Comparison of ENCODE assay signal across 8 cellular contexts in the genomic region with DNA sequence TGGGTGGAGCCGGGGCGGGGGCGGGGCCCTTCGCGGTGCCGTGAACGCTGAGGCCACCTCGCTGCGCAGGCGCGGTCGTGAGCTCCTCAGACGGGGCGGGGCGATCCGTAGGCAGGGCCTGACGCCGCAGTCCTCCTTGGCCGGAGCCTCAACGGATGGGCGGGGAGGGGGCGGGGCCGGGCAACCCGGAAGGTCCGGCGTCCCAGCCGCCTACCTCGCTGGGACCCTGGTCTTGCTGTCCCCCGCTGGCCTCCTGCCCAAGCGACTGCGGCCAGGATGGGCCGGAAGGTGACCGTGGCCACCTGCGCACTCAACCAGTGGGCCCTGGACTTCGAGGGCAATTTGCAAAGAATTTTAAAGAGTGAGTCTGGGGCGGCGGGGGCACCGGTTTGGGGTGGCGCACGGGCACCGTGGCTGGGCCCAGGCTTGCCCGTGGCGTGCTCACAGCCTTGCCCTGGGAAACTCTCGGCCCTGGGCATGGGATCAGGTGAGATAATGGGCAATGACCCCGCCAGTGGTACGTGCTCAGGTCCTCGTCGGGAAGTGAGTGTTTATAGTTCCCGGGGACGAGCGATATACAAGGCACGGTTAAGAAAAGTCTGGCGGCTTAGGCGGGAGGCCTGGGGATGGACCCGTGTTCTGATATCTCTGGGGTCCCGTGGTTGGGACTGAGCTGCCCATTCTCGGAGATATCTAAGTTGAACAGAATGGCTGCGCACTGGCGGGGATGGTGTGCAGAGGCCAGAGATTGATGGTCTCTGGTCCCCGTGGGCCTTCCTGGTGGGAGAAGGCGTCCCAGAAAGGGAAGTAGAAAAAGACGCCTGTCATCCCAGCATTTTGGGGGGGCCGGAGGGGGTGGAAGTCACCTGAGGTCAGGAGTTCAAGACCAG. TPM values are rescaled to one million over a fixed set of nuclear protein-coding genes. Genes with fewer than 3 reads are reported as not detected.
A peak's percentile ranks its signal among the peaks of the same experiment; 100 is the strongest.
DNase-seq lines count a peak whose midpoint lies in the region; ATAC-seq and TF ChIP-seq lines count a peak whose summit lies in the region.

A gene (plus strand): TSS at position 183 of the 890 bp plus-strand sequence. CDS start 94 bp downstream, at position 277.

- H3K27me3 ChIP-seq in dorsolateral prefrontal cortex: no peaks in the 10 kb centered on the region

- H3K4me3 ChIP-seq in dorsolateral prefrontal cortex: peak within 1 kb of the TSS; percentile 71 to 100 (median 94)
- peak within 1 kb of the TSS; percentile 87 for H3K4me3 ChIP-seq in lower leg skin (ENCODE audit: low read depth, poor library complexity, severe bottlenecking)

- peak within 1 kb of the TSS; percentile 38 to 97 (median 91) for H3K27ac ChIP-seq in dorsolateral prefrontal cortex

- POLR2A ChIA-PET in activated CD4-positive, alpha-beta memory T cell treated with anti-CD3 and anti-CD28 coated beads for 36 hours (lab: Charles Lee): interaction anchor here (0.7 kb wide), 1 partner anchor 36 kb away, joined by 4 read pairs; no protein-coding TSS in a partner anchor

- H3K4me1 Mint-ChIP-seq in activated CD4-positive, alpha-beta memory T cell treated with anti-CD3 and anti-CD28 coated beads for 36 hours (ENCODE audit: low read depth): peaks cover 47% of the 10 kb centered on the region

- no peaks in the 10 kb centered on the region for H3K9me3 Mint-ChIP-seq in activated CD4-positive, alpha-beta memory T cell treated with anti-CD3 and anti-CD28 coated beads for 36 hours

- H3K27ac Mint-ChIP-seq in activated CD4-positive, alpha-beta memory T cell treated with anti-CD3 and anti-CD28 coated beads for 36 hours: peak within 1 kb of the TSS; percentile 89

- WGBS in lower leg skin, 2 donors: 2 to 4% methylated on average over 29 to 37 of the region's 63 CpGs

- intact Hi-C loops in activated CD4-positive, alpha-beta memory T cell treated with anti-CD3 and anti-CD28 coated beads for 36 hours (cut with micrococcal nuclease): loop anchor here (5.0 kb wide), 2 partner anchors 34 to 1251 kb away; a partner anchor contains a TSS
- intact Hi-C loops in dorsolateral prefrontal cortex (cut with DNase I) (loop anchor here in 1 of 2 donors (10.0 kb wide), 3 partner anchors 122 to 1778 kb away; a partner anchor contains a TSS), lower leg skin (cut with DNase I; ENCODE audit: low total_unique reads) (loop anchor here (10.0 kb wide), 1 partner anchor 638 kb away; no protein-coding TSS in a partner anchor)

- TF ChIP-seq CTCF in dorsolateral prefrontal cortex (IDR thresholded peaks at IDR 0.05 in 54 of 56, conservative IDR thresholded peaks at IDR 0.05 in 2 of 56; ENCODE audit: low read depth in 1 of 56, partially characterized antibody in 56 of 56) (peak in 17 of 56 donors; percentile 3 to 39 (median 21)), lower leg skin (IDR thresholded peaks at IDR 0.05) (no peak)

- H3K36me3 Mint-ChIP-seq in activated CD4-positive, alpha-beta memory T cell treated with anti-CD3 and anti-CD28 coated beads for 36 hours: peaks cover 23% of the 10 kb centered on the region

- TF ChIP-seq POLR2A in lower leg skin (IDR thresholded peaks at IDR 0.05): no peak

- peak; percentile 51 for ATAC-seq in GM19328 (IDR thresholded peaks at IDR 0.05; ENCODE audit: unreplicated experiment)

- CTCF ChIA-PET in activated CD4-positive, alpha-beta memory T cell treated with anti-CD3 and anti-CD28 coated beads for 36 hours (lab: Charles Lee): no interaction called here

- DNase-seq in Ammon's horn (ENCODE audit: low spot score) (peak; percentile 98), HK-2 (ENCODE audit: unreplicated experiment) (peak; percentile 92), NCI-H82 treated with DMSO at 0.1 percent for 48 hours (lab: John Stamatoyannopoulos, UW; ENCODE audit: unreplicated experiment) (peak; percentile 58), dorsolateral prefrontal cortex (peak; percentile 95 to 98 (median 96)), lower leg skin (ENCODE audit: low spot score in 2 of 2) (peak; percentile 94 to 99)
- DNase-seq in activated CD4-positive, alpha-beta memory T cell treated with anti-CD3 and anti-CD28 coated beads for 36 hours: peak; percentile 97
- DNase-seq in stimulated activated CD4-positive, alpha-beta T cell treated with anti-CD3 and anti-CD28 coated beads, Interleukin-4, amount 100 ng/mL, for 4 hours: peak; percentile 90 to 95

- H3K27me3 Mint-ChIP-seq in activated CD4-positive, alpha-beta memory T cell treated with anti-CD3 and anti-CD28 coated beads for 36 hours: no peaks in the 10 kb centered on the region

- peak within 1 kb of the TSS; percentile 93 for H3K4me3 Mint-ChIP-seq in activated CD4-positive, alpha-beta memory T cell treated with anti-CD3 and anti-CD28 coated beads for 36 hours

RNA-seq across cellular contexts. Expression of the gene that starts here (rescaled TPM):
- total RNA-seq in activated CD4-positive, alpha-beta memory T cell treated with anti-CD3 and anti-CD28 coated beads for 36 hours: 10 to 100 TPM; 85.0 to 91.9 TPM
- 100 to 1,000 TPM in 15 of 120 experiments, 10 to 100 TPM in 105; 44.1 to 151 (median 75.1) TPM for total RNA-seq in dorsolateral prefrontal cortex
- total RNA-seq in lower leg skin: 10 to 100 TPM; 41.2 to 67.2 (median 59.8) TPM

Comparison
In these comparisons a context has a peak if more than half of its experiments do, and no peak if none do; other contexts are left out.
1. Peak in every context shown above with its lines: DNase-seq, ATAC-seq, H3K4me3 ChIP-seq and H3K27ac ChIP-seq.